1 cellular context compared by ENCODE assay signal in the genomic region with DNA sequence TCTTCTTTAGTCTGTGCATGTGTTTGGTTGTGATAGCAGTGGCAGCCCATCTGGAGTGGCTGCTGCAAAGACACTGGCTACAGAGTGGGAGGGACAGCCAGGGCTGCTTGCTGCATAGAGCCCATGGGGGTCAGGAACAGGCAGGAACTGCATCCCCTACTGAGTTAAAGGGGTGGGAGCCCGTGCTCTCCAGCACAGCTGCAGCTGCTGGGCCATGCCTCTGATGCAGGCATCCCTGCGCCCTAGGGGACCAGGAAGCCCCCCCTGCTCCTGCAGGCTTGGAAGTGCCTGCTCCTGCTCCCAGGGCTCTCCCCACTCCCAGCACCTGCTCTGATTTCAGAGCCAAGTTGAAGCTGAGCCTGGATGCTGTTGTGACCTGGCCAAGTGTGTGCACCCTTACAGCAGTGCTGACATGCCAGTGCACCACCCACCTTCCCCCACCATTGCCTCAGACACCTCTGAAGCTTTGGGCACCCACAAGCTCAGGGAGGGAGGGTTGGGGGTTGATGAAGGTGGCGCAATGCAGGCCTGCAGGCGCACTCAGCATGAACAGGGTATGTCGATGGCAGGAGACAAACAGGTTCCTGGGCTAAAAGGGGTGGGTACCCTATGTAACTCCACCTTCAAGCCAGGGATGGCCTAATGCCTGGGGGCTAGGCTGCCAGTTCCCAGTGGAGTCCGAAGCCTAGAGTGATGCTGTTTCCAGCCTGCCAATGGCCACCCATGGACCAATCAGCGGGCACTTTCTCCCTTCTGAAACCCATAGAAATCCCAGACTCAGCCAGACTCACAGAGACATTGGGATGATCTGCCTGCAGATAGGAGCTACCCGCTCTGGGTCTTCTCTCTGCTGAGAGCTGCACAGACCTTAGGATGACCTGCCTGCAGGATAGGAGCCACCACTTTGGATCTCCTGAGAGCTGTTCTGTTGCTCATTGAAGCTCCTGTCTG.
A peak's percentile ranks its signal among the peaks of the same experiment; 100 is the strongest.
TF ChIP-seq lines count a peak whose summit lies in the region.

No MANE protein-coding gene starts in this region.

TF ChIP-seq in K562, 482 proteins besides CTCF, POLR2A, EP300 and RAD21:
- no peak for TF ChIP-seq FOXM1 (IDR thresholded peaks at IDR 0.05; ENCODE audit: low read depth)
- 0 out of 2 replicates have a peak, but pooled peaks have one; percentile 32 for TF ChIP-seq FOXM1 (CRISPR knock-in tag; IDR thresholded peaks at IDR 0.05; ENCODE audit: low read depth)
- no peak for TF ChIP-seq DDX20 (tag; IDR thresholded peaks at IDR 0.05; ENCODE audit: low read depth)
- no peak for TF ChIP-seq ZNF511 (CRISPR knock-in tag; IDR thresholded peaks at IDR 0.05)
- TF ChIP-seq CBX3 (IDR thresholded peaks at IDR 0.05; ENCODE audit: borderline replicate concordance in 1 of 2, low read length in 2 of 2): peak in 1 of 2 experiments; percentile 24; a peak in 1 of 3 replicates
- TF ChIP-seq IRF2 (CRISPR knock-in tag; IDR thresholded peaks at IDR 0.05): 0 out of 2 replicates have a peak, but pooled peaks have one; percentile 54
- TF ChIP-seq RBM15 (IDR thresholded peaks at IDR 0.05; ENCODE audit: insufficient read depth, low read length): 0 out of 2 replicates have a peak, but pooled peaks have one; percentile 43
- no peak for TF ChIP-seq ZNF75A (CRISPR knock-in tag; IDR thresholded peaks at IDR 0.05)
- TF ChIP-seq TAF15 (IDR thresholded peaks at IDR 0.05; ENCODE audit: low read depth, low read length): 0 out of 2 replicates have a peak, but pooled peaks have one; percentile 58
- no peak for TF ChIP-seq SP2 (IDR thresholded peaks at IDR 0.05; ENCODE audit: extremely low read depth, low read depth, low read length, poor library complexity, severe bottlenecking)
- no peak for TF ChIP-seq ZBTB40 (IDR thresholded peaks at IDR 0.05)
- TF ChIP-seq ZBTB40 (CRISPR knock-in tag; IDR thresholded peaks at IDR 0.05): 0 out of 2 replicates have a peak, but pooled peaks have one; percentile 3
- TF ChIP-seq NEUROD1 (IDR thresholded peaks at IDR 0.05; ENCODE audit: borderline replicate concordance, low read depth, low read length, partially characterized antibody): no peak
- peak; percentile 54; the same call in 1 of the 2 replicates for TF ChIP-seq ZC3H4 (CRISPR knock-in tag; IDR thresholded peaks at IDR 0.05; ENCODE audit: borderline replicate concordance)
- no peak for TF ChIP-seq RCOR1 (IDR thresholded peaks at IDR 0.05; ENCODE audit: borderline replicate concordance in 1 of 2, low read depth in 2 of 2, low read length in 2 of 2)
